ENCODE assay signal across 8 cellular contexts in genomic region chr14:24297190-24297964, GRCh38. TPM values are rescaled to one million over a fixed set of nuclear protein-coding genes. Genes with fewer than 3 reads are reported as not detected.
A peak's percentile ranks its signal among the peaks of the same experiment; 100 is the strongest.
DNase-seq lines count a peak whose midpoint lies in the region; ATAC-seq, FAIRE-seq and TF ChIP-seq lines count a peak whose summit lies in the region.

No MANE protein-coding gene starts in this region.

- H3K4me1 Mint-ChIP-seq in activated CD4-positive, alpha-beta memory T cell treated with anti-CD3 and anti-CD28 coated beads for 36 hours (ENCODE audit: low read depth): peaks cover 50% of the 10 kb centered on the region

- H3K36me3 Mint-ChIP-seq in activated CD4-positive, alpha-beta memory T cell treated with anti-CD3 and anti-CD28 coated beads for 36 hours: peaks cover 20% of the 10 kb centered on the region

- H4K20me1 ChIP-seq in DOHH2 (ENCODE audit: control insufficient read depth, insufficient read depth, low read depth, low read length): no peaks in the 10 kb centered on the region; the same call in 1 of the 2 replicates
- no peaks in the 10 kb centered on the region for H4K20me1 ChIP-seq in keratinocyte (ENCODE audit: control insufficient read depth, extremely low read depth, insufficient read depth, low read length)

- H3K9me3 Mint-ChIP-seq in activated CD4-positive, alpha-beta memory T cell treated with anti-CD3 and anti-CD28 coated beads for 36 hours: no peaks in the 10 kb centered on the region

- peak; percentile 11 for ATAC-seq in GM21360 (IDR thresholded peaks at IDR 0.05; ENCODE audit: unreplicated experiment)

- TF ChIP-seq EP300 in Ishikawa (IDR thresholded peaks at IDR 0.05; ENCODE audit: borderline replicate concordance): no peak

- CTCF ChIA-PET in activated CD4-positive, alpha-beta memory T cell treated with anti-CD3 and anti-CD28 coated beads for 36 hours (lab: Charles Lee): interaction anchor here (0.7 to 7.3 kb wide), 33 partner anchors 7 to 246 kb away, joined by 3 to 224 read pairs (median 9); partner anchors contain the start of genes CARMIL3, CHMP4A, CIDEB and GMPR2

- TF ChIP-seq RAD21 in Ishikawa (IDR thresholded peaks at IDR 0.05; ENCODE audit: low read depth): peak; percentile 27; the same call in 1 of the 2 replicates

- no peak for FAIRE-seq in keratinocyte (lab: Jason Lieb, UNC)

- H3K9me2 ChIP-seq in DOHH2 (replicated peaks; ENCODE audit: control insufficient read depth, low read length): no peaks in the 10 kb centered on the region

- no peaks in the 10 kb centered on the region for H3K27me3 ChIP-seq in DOHH2 (ENCODE audit: control insufficient read depth, low read length)
- no peaks in the 10 kb centered on the region for H3K27me3 ChIP-seq in keratinocyte (ENCODE audit: control insufficient read depth, extremely low read depth, insufficient read depth, low read length)

- H3K9me3 ChIP-seq in DOHH2 (ENCODE audit: control insufficient read depth, insufficient read depth, low read length) (no peaks in the 10 kb centered on the region), keratinocyte (ENCODE audit: control insufficient read depth, low read depth, low read length) (no peaks in the 10 kb centered on the region)

- H3K4me2 ChIP-seq in DOHH2 (ENCODE audit: low read length): peak overlapping the region; percentile 32; the same call in 1 of the 2 replicates
- peak overlapping the region; percentile 16 for H3K4me2 ChIP-seq in keratinocyte (ENCODE audit: control insufficient read depth, extremely low read depth, insufficient read depth, low read depth, low read length)

- peak overlapping the region; percentile 77 for H3K27ac Mint-ChIP-seq in activated CD4-positive, alpha-beta memory T cell treated with anti-CD3 and anti-CD28 coated beads for 36 hours

- no peak overlapping the region for H2AFZ ChIP-seq in keratinocyte (ENCODE audit: control insufficient read depth, low read length)

- peaks cover 41% of the 10 kb centered on the region for H3K36me3 ChIP-seq in DOHH2 (ENCODE audit: control insufficient read depth, low read length)
- peaks cover 22 to 32% of the 10 kb centered on the region in 2 experiments for H3K36me3 ChIP-seq in keratinocyte (ENCODE audit: control insufficient read depth in 2 of 2, extremely low read depth in 1 of 2, insufficient read depth in 2 of 2, low read length in 2 of 2)

- dilution Hi-C loops in keratinocyte (cut with MboI; ENCODE audit: extremely low pct_ligation_motif_present, low sequenced_read_pairs): no loop called here

- H3K27me3 Mint-ChIP-seq in activated CD4-positive, alpha-beta memory T cell treated with anti-CD3 and anti-CD28 coated beads for 36 hours: no peaks in the 10 kb centered on the region

- no peaks in the 10 kb centered on the region for H3K9me1 ChIP-seq in keratinocyte (ENCODE audit: control insufficient read depth, extremely low read depth, insufficient read depth, low read length)

- no peak overlapping the region for H3K4me3 ChIP-seq in DOHH2 (ENCODE audit: low read length)
- no peak overlapping the region for H3K4me3 ChIP-seq in keratinocyte (ENCODE audit: control insufficient read depth in 2 of 3, extremely low read depth in 1 of 3, insufficient read depth in 2 of 3, low read depth in 1 of 3, low read length in 3 of 3)

- H3K79me2 ChIP-seq in DOHH2 (ENCODE audit: control insufficient read depth, low read length) (peaks cover 34% of the 10 kb centered on the region), keratinocyte (ENCODE audit: control insufficient read depth, insufficient read depth, low read length) (peaks cover 32% of the 10 kb centered on the region)

- H3K27ac ChIP-seq in DOHH2 (ENCODE audit: low read depth, low read length) (no peak overlapping the region), keratinocyte (ENCODE audit: control insufficient read depth, insufficient read depth, low read length) (peak overlapping the region; percentile 36)

- TF ChIP-seq CTCF in DOHH2 (IDR thresholded peaks at IDR 0.05; ENCODE audit: low read depth, low read length, poor library complexity, severe bottlenecking) (peak; percentile 57), keratinocyte (optimal IDR thresholded peaks at IDR 0.05 in 1 of 3, IDR thresholded peaks at IDR 0.05 in 1 of 3, conservative IDR thresholded peaks at IDR 0.05 in 1 of 3; ENCODE audit: extremely low read depth in 1 of 3, insufficient read depth in 2 of 3, low read length in 3 of 3) (peak; percentile 47 to 71 (median 71))

- 0 out of 2 replicates have a peak, but pooled peaks cover 3% of the 10 kb centered on the region for H3F3A ChIP-seq in DOHH2 (ENCODE audit: control insufficient read depth, insufficient read depth)

- POLR2A ChIA-PET in activated CD4-positive, alpha-beta memory T cell treated with anti-CD3 and anti-CD28 coated beads for 36 hours (lab: Charles Lee): interaction anchor here (0.8 to 5.5 kb wide), 9 partner anchors 15 to 239 kb away, joined by 3 to 53 read pairs (median 4); partner anchors contain the start of gene TINF2

- intact Hi-C loops in activated CD4-positive, alpha-beta memory T cell treated with anti-CD3 and anti-CD28 coated beads for 36 hours (cut with micrococcal nuclease): loop anchor here (1.0 to 5.0 kb wide), 7 partner anchors 8 to 205 kb away; partner anchors contain the start of genes IPO4, MDP1, PCK2 and PSME2

- H3K4me1 ChIP-seq in DOHH2 (ENCODE audit: control insufficient read depth, low read length) (peaks cover 32% of the 10 kb centered on the region), keratinocyte (ENCODE audit: control insufficient read depth, extremely low read depth, insufficient read depth, low read length) (peaks cover 37% of the 10 kb centered on the region)

- H3K4me3 Mint-ChIP-seq in activated CD4-positive, alpha-beta memory T cell treated with anti-CD3 and anti-CD28 coated beads for 36 hours: no peak overlapping the region

- no peak for DNase-seq in activated CD4-positive, alpha-beta memory T cell treated with anti-CD3 and anti-CD28 coated beads for 36 hours
- DNase-seq in keratinocyte (ENCODE audit: low read depth, low spot score) (no peak), amygdala (lab: John Stamatoyannopoulos, UW) (no peak), epidermal melanocyte (ENCODE audit: insufficient read length, low spot score) (no peak), NCI-H1436 treated with DMSO at 0.1 percent for 48 hours (lab: John Stamatoyannopoulos, UW) (no peak)

- H3K9ac ChIP-seq in keratinocyte (ENCODE audit: control insufficient read depth, extremely low read depth, insufficient read depth, low read length): no peak overlapping the region

TF ChIP-seq in Ishikawa, 13 proteins besides CTCF, POLR2A, EP300 and RAD21 (continues in another document):
- TF ChIP-seq CREB1 (IDR thresholded peaks at IDR 0.05; ENCODE audit: low read depth): no peak

RNA-seq across cellular contexts. Expression of gene DHRS1, which starts 2.2 kb away (rescaled TPM):
- 10 to 100 TPM; 14.7 to 14.9 TPM for total RNA-seq in activated CD4-positive, alpha-beta memory T cell treated with anti-CD3 and anti-CD28 coated beads for 36 hours
- 65.1 to 130 TPM (median 75.0 TPM) in 3 replicates for polyA plus RNA-seq in keratinocyte
- 55.9 TPM for polyA plus RNA-seq in keratinocyte (2011; ENCODE audit: low read depth)
- polyA plus RNA-seq in keratinocyte (2011; cell fraction: cytosol; rRNA removed): 131 and 161 TPM in 2 replicates
- 263 and 309 TPM in 2 replicates for polyA plus RNA-seq in keratinocyte (2011; cell fraction: nucleus; rRNA removed)
- polyA plus RNA-seq in keratinocyte (2012; ENCODE audit: low replicate concordance): 100 and 165 TPM in 2 replicates
- polyA minus RNA-seq in keratinocyte: 173 to 348 TPM (median 179 TPM) in 3 replicates
- polyA minus RNA-seq in keratinocyte (2011; cell fraction: cytosol; rRNA and poly(A)+ RNA removed): 222 TPM
- 53.4 and 72.1 TPM in 2 replicates for polyA minus RNA-seq in keratinocyte (2011; cell fraction: nucleus; rRNA and poly(A)+ RNA removed)

RNA-seq across cellular contexts. Expression of gene NOP9, which starts 2.3 kb away (rescaled TPM):
- 10 to 100 TPM; 30.7 to 30.9 TPM for total RNA-seq in activated CD4-positive, alpha-beta memory T cell treated with anti-CD3 and anti-CD28 coated beads for 36 hours
- polyA plus RNA-seq in keratinocyte: 16.5 to 25.3 TPM (median 19.9 TPM) in 3 replicates
- polyA plus RNA-seq in keratinocyte (2011; ENCODE audit: low read depth): 8.4 TPM
- 19.6 and 22.7 TPM in 2 replicates for polyA plus RNA-seq in keratinocyte (2011; cell fraction: cytosol; rRNA removed)
- polyA plus RNA-seq in keratinocyte (2011; cell fraction: nucleus; rRNA removed): 63.3 and 70.4 TPM in 2 replicates
- polyA plus RNA-seq in keratinocyte (2012; ENCODE audit: low replicate concordance): 19.0 and 25.4 TPM in 2 replicates
- 47.2 to 59.5 TPM (median 50.4 TPM) in 3 replicates for polyA minus RNA-seq in keratinocyte
- polyA minus RNA-seq in keratinocyte (2011; cell fraction: cytosol; rRNA and poly(A)+ RNA removed): 33.8 TPM
- polyA minus RNA-seq in keratinocyte (2011; cell fraction: nucleus; rRNA and poly(A)+ RNA removed): 35.6 and 45.4 TPM in 2 replicates

RNA-seq across cellular contexts. Expression of gene CIDEB, which starts 10.4 kb away (rescaled TPM):
- 10 to 100 TPM; 22.6 to 25.8 TPM for total RNA-seq in activated CD4-positive, alpha-beta memory T cell treated with anti-CD3 and anti-CD28 coated beads for 36 hours
- 2.4 to 3.7 TPM (median 2.6 TPM) in 3 replicates for polyA plus RNA-seq in keratinocyte
- 5.1 TPM for polyA plus RNA-seq in keratinocyte (2011; ENCODE audit: low read depth)
- 1.7 and 1.8 TPM in 2 replicates for polyA plus RNA-seq in keratinocyte (2011; cell fraction: cytosol; rRNA removed)
- 2.1 and 2.8 TPM in 2 replicates for polyA plus RNA-seq in keratinocyte (2011; cell fraction: nucleus; rRNA removed)
- 3.2 and 4.2 TPM in 2 replicates for polyA plus RNA-seq in keratinocyte (2012; ENCODE audit: low replicate concordance)
- polyA minus RNA-seq in keratinocyte: 0.99 to 3.9 TPM (median 1.3 TPM) in 3 replicates
- 1.5 TPM for polyA minus RNA-seq in keratinocyte (2011; cell fraction: cytosol; rRNA and poly(A)+ RNA removed)
- 0.63 and 0.78 TPM in 2 replicates for polyA minus RNA-seq in keratinocyte (2011; cell fraction: nucleus; rRNA and poly(A)+ RNA removed)

RNA-seq across cellular contexts. Expression of gene LTB4R2, which starts 12.6 kb away (rescaled TPM):
- 1 to 10 TPM; 9.4 to 9.6 TPM for total RNA-seq in activated CD4-positive, alpha-beta memory T cell treated with anti-CD3 and anti-CD28 coated beads for 36 hours
- 5.4 to 13.4 TPM (median 7.9 TPM) in 3 replicates for polyA plus RNA-seq in keratinocyte
- polyA plus RNA-seq in keratinocyte (2011; ENCODE audit: low read depth): 3.9 TPM
- polyA plus RNA-seq in keratinocyte (2011; cell fraction: cytosol; rRNA removed): 1.2 and 2.7 TPM in 2 replicates
- polyA plus RNA-seq in keratinocyte (2011; cell fraction: nucleus; rRNA removed): 28.9 and 46.2 TPM in 2 replicates
- polyA plus RNA-seq in keratinocyte (2012; ENCODE audit: low replicate concordance): 8.7 and 19.1 TPM in 2 replicates
- 6.4 to 9.3 TPM (median 6.9 TPM) in 3 replicates for polyA minus RNA-seq in keratinocyte
- 16.9 TPM for polyA minus RNA-seq in keratinocyte (2011; cell fraction: cytosol; rRNA and poly(A)+ RNA removed)
- polyA minus RNA-seq in keratinocyte (2011; cell fraction: nucleus; rRNA and poly(A)+ RNA removed): 33.0 TPM in 2 replicates

RNA-seq across cellular contexts. Expression of gene LTB4R, which starts 13.9 kb away (rescaled TPM):
- total RNA-seq in activated CD4-positive, alpha-beta memory T cell treated with anti-CD3 and anti-CD28 coated beads for 36 hours: 10 to 100 TPM; 15.4 to 16.7 TPM
- polyA plus RNA-seq in keratinocyte: 8.6 to 20.4 TPM (median 14.6 TPM) in 3 replicates
- 8.4 TPM for polyA plus RNA-seq in keratinocyte (2011; ENCODE audit: low read depth)
- polyA plus RNA-seq in keratinocyte (2011; cell fraction: cytosol; rRNA removed): 3.0 and 4.3 TPM in 2 replicates
- 53.5 and 61.4 TPM in 2 replicates for polyA plus RNA-seq in keratinocyte (2011; cell fraction: nucleus; rRNA removed)
- 8.4 and 41.2 TPM in 2 replicates for polyA plus RNA-seq in keratinocyte (2012; ENCODE audit: low replicate concordance)
- polyA minus RNA-seq in keratinocyte: 16.4 to 31.6 TPM (median 21.6 TPM) in 3 replicates
- polyA minus RNA-seq in keratinocyte (2011; cell fraction: cytosol; rRNA and poly(A)+ RNA removed): 11.1 TPM
- polyA minus RNA-seq in keratinocyte (2011; cell fraction: nucleus; rRNA and poly(A)+ RNA removed): 12.5 and 15.4 TPM in 2 replicates
